Comparison of ENCODE assay signal across 20 cellular contexts in the genomic region with DNA sequence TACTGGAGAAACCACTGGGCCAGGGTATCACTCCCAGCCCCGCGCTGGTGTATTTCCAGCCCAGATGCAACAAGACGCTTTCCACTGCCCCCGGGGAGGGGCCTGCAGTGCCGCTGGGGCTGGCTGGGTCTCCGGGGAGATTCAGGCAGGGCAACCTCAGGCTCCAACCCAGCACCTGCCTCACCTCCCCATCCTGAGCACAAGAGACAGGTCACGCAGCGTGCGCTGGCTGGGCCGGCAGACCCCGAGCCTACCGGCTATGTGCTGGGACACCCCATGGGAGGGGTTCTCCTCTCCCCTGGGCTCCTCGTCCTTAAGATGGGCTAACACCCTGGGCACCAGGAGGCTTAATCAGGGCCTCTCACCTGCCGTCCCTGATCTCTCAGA.
"Had no signal": no experiment of that assay in that cellular context is flagged by ENCODE, and none has a peak within 500 bp of the region (broad histone marks: within the 10 kb centered on the region; RNA-seq: fewer than 3 reads in every experiment).

No MANE protein-coding gene starts in this region.

- H3K27ac ChIP-seq: esophagus squamous epithelium, hepatocyte, parathyroid adenoma, suprapubic skin, vagina had no signal

- H3K4me3 ChIP-seq: esophagus squamous epithelium, hepatocyte, lung, skin epidermis, suprapubic skin, tibial artery, upper lobe of left lung, vagina had no signal

- ATAC-seq: left colon, left ventricle myocardium superior, sciatic nerve had no signal

- H3K79me2 ChIP-seq: hepatocyte had no signal

- H3K9me3 ChIP-seq: esophagus squamous epithelium, suprapubic skin, tibial artery, upper lobe of left lung, vagina had no signal

- H3K9me3 Mint-ChIP-seq: dendritic cell treated with granulocyte-macrophage colony-stimulating factor and Interleukin-4, amounts not matched to agents 40 ng/mL and 50 ng/mL, for 4 days; nephron had no signal

- H3K27me3 Mint-ChIP-seq: dendritic cell treated with granulocyte-macrophage colony-stimulating factor and Interleukin-4, amounts not matched to agents 40 ng/mL and 50 ng/mL, for 4 days had no signal

- H3K4me2 ChIP-seq: hepatocyte had no signal

- H2AFZ ChIP-seq: hepatocyte, parathyroid adenoma had no signal

- H3K27me3 ChIP-seq: esophagus squamous epithelium, hepatocyte, suprapubic skin, tibial artery, upper lobe of left lung, vagina had no signal

- DNase-seq: esophagus squamous epithelium; foreskin fibroblast; head of caudate nucleus; kidney; left colon; left ventricle myocardium superior; midbrain; stimulated activated CD4-positive, alpha-beta T cell treated with anti-CD3 and anti-CD28 coated beads, Interleukin-2, amount 100 ng/mL, for 24 hours; stimulated activated naive CD4-positive, alpha-beta T cell treated with Interleukin-2 at 50 U/mL for 16 hours; tibial artery had no signal

- H3K4me1 ChIP-seq: parathyroid adenoma had no signal

- H3K27ac Mint-ChIP-seq: dendritic cell treated with granulocyte-macrophage colony-stimulating factor and Interleukin-4, amounts not matched to agents 40 ng/mL and 50 ng/mL, for 4 days; nephron had no signal

- H3K4me3 Mint-ChIP-seq: dendritic cell treated with granulocyte-macrophage colony-stimulating factor and Interleukin-4, amounts not matched to agents 40 ng/mL and 50 ng/mL, for 4 days; nephron had no signal

- H3K9ac ChIP-seq: parathyroid adenoma had no signal

- FAIRE-seq: kidney had no signal
